Comparison of ENCODE assay signal across 15 cellular contexts in the genomic region with DNA sequence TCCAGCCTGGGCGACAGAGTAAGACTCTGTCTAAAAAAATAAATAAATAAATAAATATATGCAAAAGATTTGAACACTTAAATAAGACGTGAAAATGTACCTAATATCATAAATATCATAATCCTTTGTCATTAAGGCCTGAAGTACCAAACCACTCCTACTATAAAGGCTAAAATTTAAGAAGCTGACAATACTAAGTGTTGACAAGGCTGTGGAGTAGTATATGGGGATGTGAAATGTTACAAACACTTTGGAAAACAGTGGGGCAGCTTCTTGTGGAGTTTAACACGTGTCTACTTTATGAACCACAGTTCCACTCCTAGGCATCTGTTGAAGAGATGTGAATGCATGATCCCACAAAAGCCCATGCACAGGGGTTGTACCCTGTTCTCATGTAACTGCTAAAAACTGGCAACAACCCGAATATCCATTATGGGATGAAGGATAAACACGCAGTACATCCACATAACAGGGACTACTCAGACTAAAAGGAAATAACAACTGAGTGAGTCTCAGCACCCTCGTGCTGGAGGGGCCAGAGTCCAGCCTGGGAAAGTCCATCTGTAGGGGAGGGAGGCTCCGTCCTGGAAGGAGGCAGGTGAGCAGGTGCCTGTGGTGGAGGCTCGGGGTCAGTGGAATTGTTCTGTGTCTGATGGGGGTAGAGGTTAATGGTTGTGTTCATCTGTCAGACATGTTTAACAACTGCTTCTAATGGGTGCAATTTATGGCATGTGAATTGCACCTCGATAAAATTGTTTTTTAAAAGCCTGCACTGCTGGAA. TPM values are rescaled to one million over a fixed set of nuclear protein-coding genes. Genes with fewer than 3 reads are reported as not detected.
DNase-seq lines count a peak whose midpoint lies in the region; ATAC-seq and TF ChIP-seq lines count a peak whose summit lies in the region.
"Had no signal": no experiment of that assay in that cellular context is flagged by ENCODE, and none has a peak within 500 bp of the region (broad histone marks: within the 10 kb centered on the region; RNA-seq: fewer than 3 reads in every experiment).

No MANE protein-coding gene starts in this region.

- H3K27ac ChIP-seq in CD4-positive, CD25-positive, alpha-beta regulatory T cell (ENCODE audit: insufficient read depth, low read length, poor library complexity, severe bottlenecking): no peak overlapping the region
- peak overlapping the region; percentile 96 for H3K27ac ChIP-seq in neutrophil
- H3K27ac ChIP-seq: right lobe of liver, SJCRH30 had no signal

- no peaks in the 10 kb centered on the region for H3K36me3 Mint-ChIP-seq in CD4-positive, CD25-positive, alpha-beta regulatory T cell
- no peaks in the 10 kb centered on the region for H3K36me3 Mint-ChIP-seq in dendritic cell treated with granulocyte-macrophage colony-stimulating factor and Interleukin-4, amounts not matched to agents 40 ng/mL and 50 ng/mL, for 4 days (ENCODE audit: low read depth)

- peak overlapping the region; percentile 33 to 80 (median 61) for H3K4me3 Mint-ChIP-seq in CD4-positive, CD25-positive, alpha-beta regulatory T cell
- H3K4me3 Mint-ChIP-seq in dendritic cell treated with granulocyte-macrophage colony-stimulating factor and Interleukin-4, amounts not matched to agents 40 ng/mL and 50 ng/mL, for 4 days: no peak overlapping the region

- ATAC-seq in CD4-positive, CD25-positive, alpha-beta regulatory T cell (ENCODE audit: low read depth in 2 of 2): no peak

- intact Hi-C loops in dendritic cell treated with granulocyte-macrophage colony-stimulating factor and Interleukin-4, amounts not matched to agents 40 ng/mL and 50 ng/mL, for 4 days (cut with micrococcal nuclease): no loop called here

- H3K36me3 ChIP-seq in CD4-positive, CD25-positive, alpha-beta regulatory T cell (ENCODE audit: control insufficient read depth, insufficient read depth, low read length): no peaks in the 10 kb centered on the region
- H3K36me3 ChIP-seq in H7 (replicated peaks; ENCODE audit: control insufficient read depth, insufficient read depth, low read length) (no peaks in the 10 kb centered on the region), neutrophil (no peaks in the 10 kb centered on the region)
- H3K36me3 ChIP-seq: right lobe of liver, SJCRH30 had no signal

- no peak overlapping the region for H3K4me3 ChIP-seq in CD4-positive, CD25-positive, alpha-beta regulatory T cell (ENCODE audit: low read depth, low read length)
- H3K4me3 ChIP-seq in H7 (ENCODE audit: insufficient read depth, low read depth, low read length): no peak overlapping the region
- H3K4me3 ChIP-seq in neutrophil (ENCODE audit: low read depth in 1 of 2, low read length in 1 of 2): no peak overlapping the region
- H3K4me3 ChIP-seq: right lobe of liver, SJCRH30 had no signal

- H3K9me3 ChIP-seq in CD4-positive, CD25-positive, alpha-beta regulatory T cell (ENCODE audit: control insufficient read depth in 2 of 2, low read length in 2 of 2): no peaks in the 10 kb centered on the region
- H3K9me3 ChIP-seq in neutrophil: no peaks in the 10 kb centered on the region
- H3K9me3 ChIP-seq: right lobe of liver, SJCRH30 had no signal

- H3K4me1 ChIP-seq in CD4-positive, CD25-positive, alpha-beta regulatory T cell (ENCODE audit: control insufficient read depth, insufficient read depth, low read length, poor library complexity, severe bottlenecking): peaks cover 33% of the 10 kb centered on the region
- H3K4me1 ChIP-seq in neutrophil (ENCODE audit: control insufficient read depth in 1 of 2, insufficient read depth in 1 of 2, low read depth in 1 of 2, low read length in 1 of 2): peaks cover 49 to 66% of the 10 kb centered on the region in 2 experiments
- H3K4me1 ChIP-seq: right lobe of liver had no signal

- H3K4me1 Mint-ChIP-seq in CD4-positive, CD25-positive, alpha-beta regulatory T cell: peaks cover 5 to 36% (median 24%) of the 10 kb centered on the region in 4 donors
- H3K4me1 Mint-ChIP-seq in dendritic cell treated with granulocyte-macrophage colony-stimulating factor and Interleukin-4, amounts not matched to agents 40 ng/mL and 50 ng/mL, for 4 days (ENCODE audit: low read depth): peaks cover 77% of the 10 kb centered on the region

- no peaks in the 10 kb centered on the region for H3K9me3 Mint-ChIP-seq in CD4-positive, CD25-positive, alpha-beta regulatory T cell
- no peaks in the 10 kb centered on the region for H3K9me3 Mint-ChIP-seq in dendritic cell treated with granulocyte-macrophage colony-stimulating factor and Interleukin-4, amounts not matched to agents 40 ng/mL and 50 ng/mL, for 4 days

- no peak for TF ChIP-seq CTCF in neutrophil (IDR thresholded peaks at IDR 0.05)
- TF ChIP-seq CTCF in GM10248 (IDR thresholded peaks at IDR 0.05; ENCODE audit: control extremely low read depth, extremely low read depth, low read depth, missing control alignments): no peak

- H3K27me3 ChIP-seq in CD4-positive, CD25-positive, alpha-beta regulatory T cell (ENCODE audit: control insufficient read depth, insufficient read depth, low read length): no peaks in the 10 kb centered on the region
- H3K27me3 ChIP-seq in H7 (ENCODE audit: control insufficient read depth, insufficient read depth, low read length) (no peaks in the 10 kb centered on the region), neutrophil (no peaks in the 10 kb centered on the region)
- H3K27me3 ChIP-seq: right lobe of liver had no signal

- POLR2A ChIA-PET in GM10248 (lab: Yijun Ruan, JAX): no interaction called here

- H3K27ac Mint-ChIP-seq in CD4-positive, CD25-positive, alpha-beta regulatory T cell: peak overlapping the region in 2 of 3 donors; percentile 48 to 87
- H3K27ac Mint-ChIP-seq in dendritic cell treated with granulocyte-macrophage colony-stimulating factor and Interleukin-4, amounts not matched to agents 40 ng/mL and 50 ng/mL, for 4 days: peak overlapping the region; percentile 99

- DNase-seq in CD4-positive, CD25-positive, alpha-beta regulatory T cell: no peak
- peak; percentile 30 for DNase-seq in H7
- no peak for DNase-seq in SHP77 treated with DMSO at 0.1 percent for 48 hours (lab: John Stamatoyannopoulos, UW)
- DNase-seq in GM10248 (ENCODE audit: extremely low spot score): no peak
- DNase-seq in NCI-H524 treated with DMSO at 0.1 percent for 48 hours (lab: John Stamatoyannopoulos, UW): no peak
- DNase-seq: activated T-cell treated with anti-CD3 and anti-CD28 coated beads, Interleukin-2, amount 50 U/mL, for 1 hour; Calu3; foreskin melanocyte; Karpas-422; NCI-H2029 treated with DMSO at 0.1 percent for 48 hours; NCI-H82; SJCRH30 had no signal

- no peaks in the 10 kb centered on the region for H3K27me3 Mint-ChIP-seq in CD4-positive, CD25-positive, alpha-beta regulatory T cell
- H3K27me3 Mint-ChIP-seq in dendritic cell treated with granulocyte-macrophage colony-stimulating factor and Interleukin-4, amounts not matched to agents 40 ng/mL and 50 ng/mL, for 4 days: peaks cover 4% of the 10 kb centered on the region

- CTCF ChIA-PET in GM10248 (lab: Yijun Ruan, JAX): no interaction called here

RNA-seq across cellular contexts. Expression of gene SLC19A1, which starts 6.7 kb away (rescaled TPM):
- 10.8 TPM for total RNA-seq in CD4-positive, CD25-positive, alpha-beta regulatory T cell
- 1 to 10 TPM; 4.7 to 6.8 (median 5.0) TPM for polyA plus RNA-seq in CD4-positive, CD25-positive, alpha-beta regulatory T cell
- 17.9 and 19.6 TPM in 2 replicates for total RNA-seq in H7 (2014; rRNA removed; shearing (Covaris generic))
